20 cellular contexts compared by ENCODE assay signal in genomic region chr12:120428597-120429206, GRCh38. TPM values are rescaled to one million over a fixed set of nuclear protein-coding genes. Genes with fewer than 3 reads are reported as not detected.
"Had no signal": no experiment of that assay in that cellular context is flagged by ENCODE, and none has a peak within 500 bp of the region (broad histone marks: within the 10 kb centered on the region; RNA-seq: fewer than 3 reads in every experiment).

No MANE protein-coding gene starts in this region.

- DNase-seq: cerebellar nuclear complex; dermis blood vessel endothelial cell; heart left ventricle; hippocampal formation; kidney glomerular epithelial cell; left lung; lower lobe of right lung; mesenchymal stem cell; midbrain; naive thymus-derived CD8-positive, alpha-beta T cell; nucleus accumbens; ovary; stimulated activated CD4-positive, alpha-beta T cell treated with anti-CD3 and anti-CD28 coated beads, Interleukin-2, amount 100 ng/mL, for 48 hours; stimulated activated naive CD8-positive, alpha-beta T cell treated with anti-CD3 and anti-CD28 coated beads, Interleukin-15, Interleukin-2, amounts not matched to agents 100 U/mL and 50 U/mL, for 24 hours; thyroid gland had no signal

- H3K27me3 ChIP-seq: ovary, right atrium auricular region, suprapubic skin, thyroid gland had no signal

- H3K27ac ChIP-seq: heart left ventricle, left lung, lower lobe of right lung, ovary, right atrium auricular region, suprapubic skin, thyroid gland had no signal

- ATAC-seq: heart left ventricle; left lung; lower lobe of right lung; naive thymus-derived CD8-positive, alpha-beta T cell; stimulated activated naive CD8-positive, alpha-beta T cell treated with anti-CD3 and anti-CD28 coated beads, Interleukin-15, Interleukin-2, amounts not matched to agents 100 U/mL and 50 U/mL, for 24 hours had no signal

- H3K4me1 ChIP-seq: left lung, right atrium auricular region, thyroid gland had no signal

- H3K4me3 ChIP-seq: heart left ventricle, left lung, lower lobe of right lung, ovary, right atrium auricular region, smooth muscle cell, suprapubic skin, thyroid gland had no signal

- H3K36me3 ChIP-seq: heart left ventricle, left lung, lower lobe of right lung, ovary, right atrium auricular region, suprapubic skin, thyroid gland had no signal

- H3K9me3 ChIP-seq: heart left ventricle, left lung, lower lobe of right lung, ovary, right atrium auricular region, suprapubic skin, thyroid gland had no signal

RNA-seq across cellular contexts. Expression of gene MSI1, which starts 59.7 kb away (rescaled TPM):
- total RNA-seq: dermis blood vessel endothelial cell; fibroblast of lung; glomerular endothelial cell; naive thymus-derived CD8-positive, alpha-beta T cell had no signal
